8 cellular contexts compared by ENCODE assay signal in genomic region chr22:21981874-21982273, GRCh38. TPM values are rescaled to one million over a fixed set of nuclear protein-coding genes. Genes with fewer than 3 reads are reported as not detected.
DNase-seq lines count a peak whose midpoint lies in the region; ATAC-seq and TF ChIP-seq lines count a peak whose summit lies in the region.

No MANE protein-coding gene starts in this region.

- H3K4me3 ChIP-seq in AG04449 (ENCODE audit: low read depth, low read length) (peak overlapping the region; percentile 95), Karpas-422 (ENCODE audit: low read length) (peak overlapping the region; percentile 82), duodenal mucosa (ENCODE audit: low read depth in 1 of 2, low read length in 2 of 2) (peak overlapping the region; percentile 91 to 98)

- peak overlapping the region; percentile 90 for H3K4me2 ChIP-seq in Karpas-422 (ENCODE audit: low read depth, low read length, poor library complexity, severe bottlenecking)

- DNase-seq in AG04449 (ENCODE audit: low read depth, low spot score) (no peak), Karpas-422 (no peak), naive B cell (no peak), EL (no peak)
- DNase-seq in stimulated activated CD4-positive, alpha-beta T cell treated with anti-CD3 and anti-CD28 coated beads, Interleukin-12 subunit alpha, Interleukin-12 subunit beta, amount 100 ng/mL, for 4 hours: no peak
- DNase-seq in activated CD8-positive, alpha-beta memory T cell treated with anti-CD3 and anti-CD28 coated beads, Interleukin-2, amount 50 U/mL, for 4 hours: no peak

- peak overlapping the region; percentile 56; the same call in 1 of the 2 replicates for H3K27ac ChIP-seq in Karpas-422 (ENCODE audit: low read length)
- H3K27ac ChIP-seq in duodenal mucosa (ENCODE audit: low read depth, low read length): no peak overlapping the region

- H4K20me1 ChIP-seq in Karpas-422 (ENCODE audit: insufficient read depth, low read depth, low read length): peaks cover 5% of the 10 kb centered on the region; the same call in 1 of the 2 replicates

- H3K27me3 Mint-ChIP-seq in naive B cell: no peaks in the 10 kb centered on the region

- TF ChIP-seq CTCF in AG04449 (IDR thresholded peaks at IDR 0.05; ENCODE audit: insufficient read depth, low read length, missing control alignments): no peak

- H3K9ac ChIP-seq in Karpas-422 (ENCODE audit: low read length) (peak overlapping the region; percentile 86), duodenal mucosa (ENCODE audit: low read depth in 1 of 2, low read length in 2 of 2) (peak overlapping the region; percentile 94 to 95)

- H3K4me3 Mint-ChIP-seq in naive B cell: peak overlapping the region; percentile 88 to 94 (median 92)

- peaks cover 14% of the 10 kb centered on the region for H3K4me1 ChIP-seq in Karpas-422 (ENCODE audit: low read length)
- H3K4me1 ChIP-seq in duodenal mucosa (ENCODE audit: control insufficient read depth in 1 of 2, insufficient read depth in 2 of 2, low read length in 2 of 2): peaks cover 6 to 14% of the 10 kb centered on the region in 2 donors

- no peaks in the 10 kb centered on the region for H3K27me3 ChIP-seq in Karpas-422 (ENCODE audit: low read length)
- no peaks in the 10 kb centered on the region for H3K27me3 ChIP-seq in duodenal mucosa (ENCODE audit: control insufficient read depth in 1 of 2, insufficient read depth in 2 of 2, low read length in 2 of 2)

- H3K36me3 ChIP-seq in Karpas-422 (ENCODE audit: insufficient read depth, low read length) (no peaks in the 10 kb centered on the region), duodenal mucosa (ENCODE audit: control insufficient read depth in 1 of 2, insufficient read depth in 2 of 2, low read length in 2 of 2) (peaks cover 0 to 7% of the 10 kb centered on the region in 2 donors)

- ATAC-seq in naive B cell (ENCODE audit: low read depth in 2 of 2): no peak
- no peak for ATAC-seq in GM18498 (IDR thresholded peaks at IDR 0.05; ENCODE audit: unreplicated experiment)

- H3K36me3 Mint-ChIP-seq in naive B cell: peaks cover 0 to 13% of the 10 kb centered on the region in 2 donors

- POLR2A ChIA-PET in AG04449 (lab: Yijun Ruan, JAX): no interaction called here

- no peak overlapping the region for H2AFZ ChIP-seq in Karpas-422 (ENCODE audit: low read length)

- H3K27ac Mint-ChIP-seq in naive B cell: peak overlapping the region; percentile 63 to 91 (median 86)

- no peaks in the 10 kb centered on the region for H3K9me2 ChIP-seq in Karpas-422 (replicated peaks; ENCODE audit: insufficient read depth, low read length)

- peaks cover 55% of the 10 kb centered on the region for H3K79me2 ChIP-seq in Karpas-422 (ENCODE audit: low read length)

- H3K4me1 Mint-ChIP-seq in naive B cell: peaks cover 37 to 50% (median 48%) of the 10 kb centered on the region in 3 donors

- CTCF ChIA-PET in AG04449 (lab: Yijun Ruan, JAX): interaction anchor here (0.7 to 4.0 kb wide), 5 partner anchors 10 to 43 kb away, joined by 3 to 67 read pairs (median 5); partner anchors contain the start of gene PPM1F

- H3K9me3 ChIP-seq in Karpas-422 (ENCODE audit: low read length): no peaks in the 10 kb centered on the region
- H3K9me3 ChIP-seq in duodenal mucosa (ENCODE audit: control insufficient read depth in 1 of 2, low read length in 2 of 2): no peaks in the 10 kb centered on the region

- no peaks in the 10 kb centered on the region for H3K9me3 Mint-ChIP-seq in naive B cell

RNA-seq across cellular contexts. Expression of gene TOP3B, which starts 0.7 kb away (rescaled TPM):
- total RNA-seq in Karpas-422 (2014; rRNA removed; shearing (Covaris generic); ENCODE audit: low replicate concordance): 38.1 and 72.9 TPM in 2 replicates
- 10 to 100 TPM; 10.4 to 27.8 (median 15.9) TPM for polyA plus RNA-seq in naive B cell (ENCODE audit: low read depth in 6 of 6)

RNA-seq across cellular contexts. Expression of gene PPM1F, which starts 29.2 kb away (rescaled TPM):
- 21.1 and 47.8 TPM in 2 replicates for total RNA-seq in Karpas-422 (2014; rRNA removed; shearing (Covaris generic); ENCODE audit: low replicate concordance)
- 10 to 100 TPM in 2 of 6 donors, 1 to 10 TPM in 4; 4.9 to 11.5 (median 8.2) TPM for polyA plus RNA-seq in naive B cell (ENCODE audit: low read depth in 6 of 6)
